ENCODE assay signal across 1 cellular context in the genomic region with DNA sequence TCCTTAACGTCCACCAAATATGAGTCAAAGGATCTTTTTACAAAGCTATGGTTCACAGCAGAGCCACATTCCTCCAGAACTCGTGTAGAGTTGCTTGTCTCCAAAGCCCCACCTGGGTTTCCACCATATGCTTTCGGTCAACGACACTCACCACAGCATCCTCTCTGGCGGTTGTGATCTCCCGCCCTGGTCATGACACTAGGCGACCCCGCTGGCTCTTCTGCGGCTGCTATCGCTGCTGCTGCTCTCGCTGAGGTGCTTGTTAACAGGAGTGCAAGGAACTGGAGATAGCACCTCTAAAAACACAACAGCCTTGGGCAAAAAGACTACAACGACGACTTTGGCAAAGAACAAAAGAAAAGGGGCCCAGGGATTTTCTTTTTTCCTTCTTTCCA.
TF ChIP-seq lines count a peak whose summit lies in the region.

No MANE protein-coding gene starts in this region.

TF ChIP-seq in HepG2, 621 proteins besides CTCF, POLR2A, EP300 and RAD21 (continued from another document and continues in another):
- TF ChIP-seq, protein P1, sequence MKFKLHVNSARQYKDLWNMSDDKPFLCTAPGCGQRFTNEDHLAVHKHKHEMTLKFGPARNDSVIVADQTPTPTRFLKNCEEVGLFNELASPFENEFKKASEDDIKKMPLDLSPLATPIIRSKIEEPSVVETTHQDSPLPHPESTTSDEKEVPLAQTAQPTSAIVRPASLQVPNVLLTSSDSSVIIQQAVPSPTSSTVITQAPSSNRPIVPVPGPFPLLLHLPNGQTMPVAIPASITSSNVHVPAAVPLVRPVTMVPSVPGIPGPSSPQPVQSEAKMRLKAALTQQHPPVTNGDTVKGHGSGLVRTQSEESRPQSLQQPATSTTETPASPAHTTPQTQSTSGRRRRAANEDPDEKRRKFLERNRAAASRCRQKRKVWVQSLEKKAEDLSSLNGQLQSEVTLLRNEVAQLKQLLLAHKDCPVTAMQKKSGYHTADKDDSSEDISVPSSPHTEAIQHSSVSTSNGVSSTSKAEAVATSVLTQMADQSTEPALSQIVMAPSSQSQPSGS (CRISPR knock-in tag; IDR thresholded peaks at IDR 0.05), result 0 out of 2 replicates have a peak, but pooled peaks have one; percentile 4
- TF ChIP-seq ELF4 (CRISPR knock-in tag; IDR thresholded peaks at IDR 0.05; ENCODE audit: borderline replicate concordance) (peak; percentile 45; the same call in 1 of the 2 replicates), ZNF136 (CRISPR knock-in tag; IDR thresholded peaks at IDR 0.05; ENCODE audit: low read depth) (no peak), ZNF230 (CRISPR knock-in tag; IDR thresholded peaks at IDR 0.05) (0 out of 2 replicates have a peak, but pooled peaks have one; percentile 10), RXRB (CRISPR knock-in tag; IDR thresholded peaks at IDR 0.05; ENCODE audit: borderline replicate concordance) (no peak), NPAS2 (CRISPR knock-in tag; IDR thresholded peaks at IDR 0.05; ENCODE audit: borderline replicate concordance) (no peak), KDM3A (CRISPR knock-in tag; IDR thresholded peaks at IDR 0.05; ENCODE audit: low read depth) (no peak), ZNF644 (CRISPR knock-in tag; IDR thresholded peaks at IDR 0.05; ENCODE audit: low read depth) (peak; percentile 95), RORA (CRISPR knock-in tag; IDR thresholded peaks at IDR 0.05) (0 out of 2 replicates have a peak, but pooled peaks have one; percentile 56), KDM6A (CRISPR knock-in tag; IDR thresholded peaks at IDR 0.05; ENCODE audit: low read depth) (no peak), ZC3H4 (CRISPR knock-in tag; IDR thresholded peaks at IDR 0.05; ENCODE audit: borderline replicate concordance) (0 out of 2 replicates have a peak, but pooled peaks have one; percentile 52), NR2F1 (CRISPR knock-in tag; IDR thresholded peaks at IDR 0.05) (no peak), ZNF431 (CRISPR knock-in tag; IDR thresholded peaks at IDR 0.05; ENCODE audit: borderline replicate concordance, low read depth) (no peak), XRCC5 (optimal IDR thresholded peaks at IDR 0.05; ENCODE audit: low read length) (no peak), ZNF841 (CRISPR knock-in tag; IDR thresholded peaks at IDR 0.05; ENCODE audit: borderline replicate concordance) (0 out of 2 replicates have a peak, but pooled peaks have one; percentile 17), HDAC1 (CRISPR knock-in tag; IDR thresholded peaks at IDR 0.05) (0 out of 2 replicates have a peak, but pooled peaks have one; percentile 9), NFATC3 (CRISPR knock-in tag; IDR thresholded peaks at IDR 0.05) (no peak), ZNF30 (CRISPR knock-in tag; IDR thresholded peaks at IDR 0.05) (no peak), REXO4 (CRISPR knock-in tag; IDR thresholded peaks at IDR 0.05; ENCODE audit: borderline replicate concordance) (no peak), HNRNPK (IDR thresholded peaks at IDR 0.05; ENCODE audit: low read depth, low read length, poor library complexity, severe bottlenecking) (no peak), GATAD1 (CRISPR knock-in tag; IDR thresholded peaks at IDR 0.05) (peak; percentile 0; the same call in 1 of the 2 replicates)
- TF ChIP-seq, protein P2, sequence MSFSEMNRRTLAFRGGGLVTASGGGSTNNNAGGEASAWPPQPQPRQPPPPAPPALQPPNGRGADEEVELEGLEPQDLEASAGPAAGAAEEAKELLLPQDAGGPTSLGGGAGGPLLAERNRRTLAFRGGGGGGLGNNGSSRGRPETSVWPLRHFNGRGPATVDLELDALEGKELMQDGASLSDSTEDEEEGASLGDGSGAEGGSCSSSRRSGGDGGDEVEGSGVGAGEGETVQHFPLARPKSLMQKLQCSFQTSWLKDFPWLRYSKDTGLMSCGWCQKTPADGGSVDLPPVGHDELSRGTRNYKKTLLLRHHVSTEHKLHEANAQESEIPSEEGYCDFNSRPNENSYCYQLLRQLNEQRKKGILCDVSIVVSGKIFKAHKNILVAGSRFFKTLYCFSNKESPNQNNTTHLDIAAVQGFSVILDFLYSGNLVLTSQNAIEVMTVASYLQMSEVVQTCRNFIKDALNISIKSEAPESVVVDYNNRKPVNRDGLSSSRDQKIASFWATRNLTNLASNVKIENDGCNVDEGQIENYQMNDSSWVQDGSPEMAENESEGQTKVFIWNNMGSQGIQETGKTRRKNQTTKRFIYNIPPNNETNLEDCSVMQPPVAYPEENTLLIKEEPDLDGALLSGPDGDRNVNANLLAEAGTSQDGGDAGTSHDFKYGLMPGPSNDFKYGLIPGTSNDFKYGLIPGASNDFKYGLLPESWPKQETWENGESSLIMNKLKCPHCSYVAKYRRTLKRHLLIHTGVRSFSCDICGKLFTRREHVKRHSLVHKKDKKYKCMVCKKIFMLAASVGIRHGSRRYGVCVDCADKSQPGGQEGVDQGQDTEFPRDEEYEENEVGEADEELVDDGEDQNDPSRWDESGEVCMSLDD (CRISPR knock-in tag; IDR thresholded peaks at IDR 0.05; ENCODE audit: borderline replicate concordance), result no peak
- TF ChIP-seq, protein P3, sequence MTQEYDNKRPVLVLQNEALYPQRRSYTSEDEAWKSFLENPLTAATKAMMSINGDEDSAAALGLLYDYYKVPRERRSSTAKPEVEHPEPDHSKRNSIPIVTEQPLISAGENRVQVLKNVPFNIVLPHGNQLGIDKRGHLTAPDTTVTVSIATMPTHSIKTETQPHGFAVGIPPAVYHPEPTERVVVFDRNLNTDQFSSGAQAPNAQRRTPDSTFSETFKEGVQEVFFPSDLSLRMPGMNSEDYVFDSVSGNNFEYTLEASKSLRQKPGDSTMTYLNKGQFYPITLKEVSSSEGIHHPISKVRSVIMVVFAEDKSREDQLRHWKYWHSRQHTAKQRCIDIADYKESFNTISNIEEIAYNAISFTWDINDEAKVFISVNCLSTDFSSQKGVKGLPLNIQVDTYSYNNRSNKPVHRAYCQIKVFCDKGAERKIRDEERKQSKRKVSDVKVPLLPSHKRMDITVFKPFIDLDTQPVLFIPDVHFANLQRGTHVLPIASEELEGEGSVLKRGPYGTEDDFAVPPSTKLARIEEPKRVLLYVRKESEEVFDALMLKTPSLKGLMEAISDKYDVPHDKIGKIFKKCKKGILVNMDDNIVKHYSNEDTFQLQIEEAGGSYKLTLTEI (CRISPR knock-in tag; conservative IDR thresholded peaks at IDR 0.05), result no peak
- TF ChIP-seq, protein P4, sequence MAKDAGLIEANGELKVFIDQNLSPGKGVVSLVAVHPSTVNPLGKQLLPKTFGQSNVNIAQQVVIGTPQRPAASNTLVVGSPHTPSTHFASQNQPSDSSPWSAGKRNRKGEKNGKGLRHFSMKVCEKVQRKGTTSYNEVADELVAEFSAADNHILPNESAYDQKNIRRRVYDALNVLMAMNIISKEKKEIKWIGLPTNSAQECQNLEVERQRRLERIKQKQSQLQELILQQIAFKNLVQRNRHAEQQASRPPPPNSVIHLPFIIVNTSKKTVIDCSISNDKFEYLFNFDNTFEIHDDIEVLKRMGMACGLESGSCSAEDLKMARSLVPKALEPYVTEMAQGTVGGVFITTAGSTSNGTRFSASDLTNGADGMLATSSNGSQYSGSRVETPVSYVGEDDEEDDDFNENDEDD (CRISPR knock-in tag; IDR thresholded peaks at IDR 0.05; ENCODE audit: borderline replicate concordance), result peak; percentile 20; the same call in 1 of the 2 replicates
- TF ChIP-seq, protein P5, sequence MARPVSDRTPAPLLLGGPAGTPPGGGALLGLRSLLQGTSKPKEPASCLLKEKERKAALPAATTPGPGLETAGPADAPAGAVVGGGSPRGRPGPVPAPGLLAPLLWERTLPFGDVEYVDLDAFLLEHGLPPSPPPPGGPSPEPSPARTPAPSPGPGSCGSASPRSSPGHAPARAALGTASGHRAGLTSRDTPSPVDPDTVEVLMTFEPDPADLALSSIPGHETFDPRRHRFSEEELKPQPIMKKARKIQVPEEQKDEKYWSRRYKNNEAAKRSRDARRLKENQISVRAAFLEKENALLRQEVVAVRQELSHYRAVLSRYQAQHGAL (CRISPR knock-in tag; IDR thresholded peaks at IDR 0.05; ENCODE audit: not compliant biosample characterization), result peak; percentile 10
- TF ChIP-seq, protein P6, sequence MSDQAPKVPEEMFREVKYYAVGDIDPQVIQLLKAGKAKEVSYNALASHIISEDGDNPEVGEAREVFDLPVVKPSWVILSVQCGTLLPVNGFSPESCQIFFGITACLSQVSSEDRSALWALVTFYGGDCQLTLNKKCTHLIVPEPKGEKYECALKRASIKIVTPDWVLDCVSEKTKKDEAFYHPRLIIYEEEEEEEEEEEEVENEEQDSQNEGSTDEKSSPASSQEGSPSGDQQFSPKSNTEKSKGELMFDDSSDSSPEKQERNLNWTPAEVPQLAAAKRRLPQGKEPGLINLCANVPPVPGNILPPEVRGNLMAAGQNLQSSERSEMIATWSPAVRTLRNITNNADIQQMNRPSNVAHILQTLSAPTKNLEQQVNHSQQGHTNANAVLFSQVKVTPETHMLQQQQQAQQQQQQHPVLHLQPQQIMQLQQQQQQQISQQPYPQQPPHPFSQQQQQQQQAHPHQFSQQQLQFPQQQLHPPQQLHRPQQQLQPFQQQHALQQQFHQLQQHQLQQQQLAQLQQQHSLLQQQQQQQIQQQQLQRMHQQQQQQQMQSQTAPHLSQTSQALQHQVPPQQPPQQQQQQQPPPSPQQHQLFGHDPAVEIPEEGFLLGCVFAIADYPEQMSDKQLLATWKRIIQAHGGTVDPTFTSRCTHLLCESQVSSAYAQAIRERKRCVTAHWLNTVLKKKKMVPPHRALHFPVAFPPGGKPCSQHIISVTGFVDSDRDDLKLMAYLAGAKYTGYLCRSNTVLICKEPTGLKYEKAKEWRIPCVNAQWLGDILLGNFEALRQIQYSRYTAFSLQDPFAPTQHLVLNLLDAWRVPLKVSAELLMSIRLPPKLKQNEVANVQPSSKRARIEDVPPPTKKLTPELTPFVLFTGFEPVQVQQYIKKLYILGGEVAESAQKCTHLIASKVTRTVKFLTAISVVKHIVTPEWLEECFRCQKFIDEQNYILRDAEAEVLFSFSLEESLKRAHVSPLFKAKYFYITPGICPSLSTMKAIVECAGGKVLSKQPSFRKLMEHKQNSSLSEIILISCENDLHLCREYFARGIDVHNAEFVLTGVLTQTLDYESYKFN (CRISPR knock-in tag; conservative IDR thresholded peaks at IDR 0.05), result no peak
- TF ChIP-seq, protein P7, sequence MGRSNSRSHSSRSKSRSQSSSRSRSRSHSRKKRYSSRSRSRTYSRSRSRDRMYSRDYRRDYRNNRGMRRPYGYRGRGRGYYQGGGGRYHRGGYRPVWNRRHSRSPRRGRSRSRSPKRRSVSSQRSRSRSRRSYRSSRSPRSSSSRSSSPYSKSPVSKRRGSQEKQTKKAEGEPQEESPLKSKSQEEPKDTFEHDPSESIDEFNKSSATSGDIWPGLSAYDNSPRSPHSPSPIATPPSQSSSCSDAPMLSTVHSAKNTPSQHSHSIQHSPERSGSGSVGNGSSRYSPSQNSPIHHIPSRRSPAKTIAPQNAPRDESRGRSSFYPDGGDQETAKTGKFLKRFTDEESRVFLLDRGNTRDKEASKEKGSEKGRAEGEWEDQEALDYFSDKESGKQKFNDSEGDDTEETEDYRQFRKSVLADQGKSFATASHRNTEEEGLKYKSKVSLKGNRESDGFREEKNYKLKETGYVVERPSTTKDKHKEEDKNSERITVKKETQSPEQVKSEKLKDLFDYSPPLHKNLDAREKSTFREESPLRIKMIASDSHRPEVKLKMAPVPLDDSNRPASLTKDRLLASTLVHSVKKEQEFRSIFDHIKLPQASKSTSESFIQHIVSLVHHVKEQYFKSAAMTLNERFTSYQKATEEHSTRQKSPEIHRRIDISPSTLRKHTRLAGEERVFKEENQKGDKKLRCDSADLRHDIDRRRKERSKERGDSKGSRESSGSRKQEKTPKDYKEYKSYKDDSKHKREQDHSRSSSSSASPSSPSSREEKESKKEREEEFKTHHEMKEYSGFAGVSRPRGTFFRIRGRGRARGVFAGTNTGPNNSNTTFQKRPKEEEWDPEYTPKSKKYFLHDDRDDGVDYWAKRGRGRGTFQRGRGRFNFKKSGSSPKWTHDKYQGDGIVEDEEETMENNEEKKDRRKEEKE (IDR thresholded peaks at IDR 0.05), result no peak
- TF ChIP-seq, protein P8, sequence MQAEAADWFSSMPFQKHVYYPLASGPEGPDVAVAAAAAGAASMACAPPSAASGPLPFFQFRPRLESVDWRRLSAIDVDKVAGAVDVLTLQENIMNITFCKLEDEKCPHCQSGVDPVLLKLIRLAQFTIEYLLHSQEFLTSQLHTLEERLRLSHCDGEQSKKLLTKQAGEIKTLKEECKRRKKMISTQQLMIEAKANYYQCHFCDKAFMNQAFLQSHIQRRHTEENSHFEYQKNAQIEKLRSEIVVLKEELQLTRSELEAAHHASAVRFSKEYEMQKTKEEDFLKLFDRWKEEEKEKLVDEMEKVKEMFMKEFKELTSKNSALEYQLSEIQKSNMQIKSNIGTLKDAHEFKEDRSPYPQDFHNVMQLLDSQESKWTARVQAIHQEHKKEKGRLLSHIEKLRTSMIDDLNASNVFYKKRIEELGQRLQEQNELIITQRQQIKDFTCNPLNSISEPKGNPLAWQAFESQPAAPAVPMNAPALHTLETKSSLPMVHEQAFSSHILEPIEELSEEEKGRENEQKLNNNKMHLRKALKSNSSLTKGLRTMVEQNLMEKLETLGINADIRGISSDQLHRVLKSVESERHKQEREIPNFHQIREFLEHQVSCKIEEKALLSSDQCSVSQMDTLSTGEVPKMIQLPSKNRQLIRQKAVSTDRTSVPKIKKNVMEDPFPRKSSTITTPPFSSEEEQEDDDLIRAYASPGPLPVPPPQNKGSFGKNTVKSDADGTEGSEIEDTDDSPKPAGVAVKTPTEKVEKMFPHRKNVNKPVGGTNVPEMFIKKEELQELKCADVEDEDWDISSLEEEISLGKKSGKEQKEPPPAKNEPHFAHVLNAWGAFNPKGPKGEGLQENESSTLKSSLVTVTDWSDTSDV (CRISPR knock-in tag; IDR thresholded peaks at IDR 0.05), result no peak
- TF ChIP-seq, protein P9, sequence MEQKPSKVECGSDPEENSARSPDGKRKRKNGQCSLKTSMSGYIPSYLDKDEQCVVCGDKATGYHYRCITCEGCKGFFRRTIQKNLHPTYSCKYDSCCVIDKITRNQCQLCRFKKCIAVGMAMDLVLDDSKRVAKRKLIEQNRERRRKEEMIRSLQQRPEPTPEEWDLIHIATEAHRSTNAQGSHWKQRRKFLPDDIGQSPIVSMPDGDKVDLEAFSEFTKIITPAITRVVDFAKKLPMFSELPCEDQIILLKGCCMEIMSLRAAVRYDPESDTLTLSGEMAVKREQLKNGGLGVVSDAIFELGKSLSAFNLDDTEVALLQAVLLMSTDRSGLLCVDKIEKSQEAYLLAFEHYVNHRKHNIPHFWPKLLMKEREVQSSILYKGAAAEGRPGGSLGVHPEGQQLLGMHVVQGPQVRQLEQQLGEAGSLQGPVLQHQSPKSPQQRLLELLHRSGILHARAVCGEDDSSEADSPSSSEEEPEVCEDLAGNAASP (CRISPR knock-in tag; IDR thresholded peaks at IDR 0.05; ENCODE audit: borderline replicate concordance), result peak; percentile 36; the same call in 1 of the 2 replicates
- TF ChIP-seq, protein P10, sequence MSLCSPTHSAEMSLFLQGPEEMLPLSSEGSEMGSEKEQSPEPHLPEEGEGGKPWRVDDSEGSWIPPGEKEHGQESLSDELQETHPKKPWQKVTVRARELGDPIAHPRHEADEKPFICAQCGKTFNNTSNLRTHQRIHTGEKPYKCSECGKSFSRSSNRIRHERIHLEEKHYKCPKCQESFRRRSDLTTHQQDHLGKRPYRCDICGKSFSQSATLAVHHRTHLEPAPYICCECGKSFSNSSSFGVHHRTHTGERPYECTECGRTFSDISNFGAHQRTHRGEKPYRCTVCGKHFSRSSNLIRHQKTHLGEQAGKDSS (CRISPR knock-in tag; IDR thresholded peaks at IDR 0.05; ENCODE audit: borderline replicate concordance, low read depth), result 0 out of 2 replicates have a peak, but pooled peaks have one; percentile 5
- TF ChIP-seq, protein P11, sequence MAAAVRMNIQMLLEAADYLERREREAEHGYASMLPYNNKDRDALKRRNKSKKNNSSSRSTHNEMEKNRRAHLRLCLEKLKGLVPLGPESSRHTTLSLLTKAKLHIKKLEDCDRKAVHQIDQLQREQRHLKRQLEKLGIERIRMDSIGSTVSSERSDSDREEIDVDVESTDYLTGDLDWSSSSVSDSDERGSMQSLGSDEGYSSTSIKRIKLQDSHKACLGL (CRISPR knock-in tag; IDR thresholded peaks at IDR 0.05), result no peak
